Comparison of ENCODE assay signal across 20 cellular contexts in genomic region chr10:79507436-79508167, GRCh38. TPM values are rescaled to one million over a fixed set of nuclear protein-coding genes. Genes with fewer than 3 reads are reported as not detected.
"Had no signal": no experiment of that assay in that cellular context is flagged by ENCODE, and none has a peak within 500 bp of the region (broad histone marks: within the 10 kb centered on the region; RNA-seq: fewer than 3 reads in every experiment).

No MANE protein-coding gene starts in this region.

- DNase-seq: activated gamma-delta T cell treated with Interleukin-2 at 50 U/mL for 16 hours; adrenal gland; effector CD8-positive, alpha-beta T cell; heart right ventricle; left ventricle myocardium superior; stimulated activated naive CD8-positive, alpha-beta T cell treated with anti-CD3 and anti-CD28 coated beads, Interleukin-15, Interleukin-2, amounts not matched to agents 100 U/mL and 50 U/mL, for 24 hours; substantia nigra; T-helper 9 cell; tibial artery had no signal

- H3K4me1 ChIP-seq: adrenal gland, right atrium auricular region, tibial artery had no signal

- H3K36me3 ChIP-seq: adrenal gland, esophagus muscularis mucosa, gastroesophageal sphincter, heart right ventricle, neural progenitor cell, right atrium auricular region, tibial artery had no signal

- H3K4me3 ChIP-seq: adrenal gland, esophagus muscularis mucosa, gastroesophageal sphincter, heart right ventricle, neural progenitor cell, right atrium auricular region, skin epidermis, tibial artery had no signal

- H3K27ac ChIP-seq: adrenal gland, esophagus muscularis mucosa, gastroesophageal sphincter, heart right ventricle, neural progenitor cell, right atrium auricular region, skin epidermis, tibial artery had no signal

- H3K27me3 ChIP-seq: adrenal gland, right atrium auricular region, tibial artery had no signal

- H3K4me2 ChIP-seq: neural progenitor cell had no signal

- H3K9ac ChIP-seq: neural progenitor cell had no signal

- ATAC-seq: activated naive CD4-positive, alpha-beta T cell treated with anti-CD3 and anti-CD28 coated beads, Interleukin-2, amount 50 U/mL, for 72 hours; gastroesophageal sphincter; heart right ventricle; left ventricle myocardium superior; stimulated activated naive CD8-positive, alpha-beta T cell treated with anti-CD3 and anti-CD28 coated beads, Interleukin-15, Interleukin-2, amounts not matched to agents 100 U/mL and 50 U/mL, for 24 hours had no signal

- H3K9me3 ChIP-seq: adrenal gland, esophagus muscularis mucosa, gastroesophageal sphincter, heart right ventricle, right atrium auricular region, tibial artery had no signal

- H2AFZ ChIP-seq: neural progenitor cell had no signal

RNA-seq across cellular contexts. Expression of gene SFTPA2, which starts 52.6 kb away (rescaled TPM):
- total RNA-seq: activated naive CD4-positive, alpha-beta T cell treated with anti-CD3 and anti-CD28 coated beads, Interleukin-2, amount 50 U/mL, for 72 hours; activated T-helper 1 cell treated with anti-CD3 and anti-CD28 coated beads, Interleukin-12 subunit alpha, Interleukin-12 subunit beta, Interleukin-2, Interleukin-4 antibody, amounts not matched to agents 30 ng/mL and 10 ng/mL and 1 ng/mL, durations not matched to agents 14 hours and 24 hours and 36 hours; bronchial epithelial cell; kidney epithelial cell; osteoblast; progenitor cell of endocrine pancreas had no signal
